ENCODE assay signal across 28 cellular contexts in the genomic region with DNA sequence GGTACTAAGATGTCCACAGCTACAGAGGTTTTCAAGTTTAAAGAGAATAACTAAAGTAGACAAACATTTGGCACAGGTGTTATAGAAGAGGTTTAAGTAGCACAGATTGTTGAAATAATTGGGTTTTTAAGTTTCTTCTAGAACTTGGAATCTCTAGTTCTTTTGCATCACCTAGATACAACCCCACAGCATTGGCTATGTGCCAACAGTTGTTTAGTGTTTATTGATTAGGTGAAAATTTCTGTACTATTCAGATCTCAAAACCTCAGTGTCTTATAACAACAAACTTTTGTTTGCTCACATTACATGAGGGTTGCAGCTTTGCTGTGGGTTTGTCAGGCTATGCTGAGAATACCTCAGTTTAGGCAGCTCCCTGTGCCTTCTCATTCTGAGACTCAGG.
"Had no signal": no experiment of that assay in that cellular context is flagged by ENCODE, and none has a peak within 500 bp of the region (broad histone marks: within the 10 kb centered on the region; RNA-seq: fewer than 3 reads in every experiment).

No MANE protein-coding gene starts in this region.

- H3K36me3 ChIP-seq: colonic mucosa, esophagus squamous epithelium, gastrocnemius medialis, heart right ventricle, left lung, lower lobe of right lung had no signal

- H3K36me3 Mint-ChIP-seq: mesothelial cell of epicardium, naive B cell had no signal

- ATAC-seq: effector memory CD8-positive, alpha-beta T cell; esophagus mucosa; gastrocnemius medialis; heart right ventricle; left cardiac atrium; left lung; left ventricle myocardium superior; lower lobe of right lung; mucosa of descending colon had no signal

- H3K27me3 ChIP-seq: colonic mucosa, esophagus squamous epithelium, gastrocnemius medialis, heart right ventricle, left lung had no signal

- H3K27ac ChIP-seq: colonic mucosa, epithelial cell of prostate, esophagus squamous epithelium, gastrocnemius medialis, heart right ventricle, left lung, lower lobe of right lung had no signal

- FAIRE-seq: endometrium, islet of Langerhans, keratinocyte had no signal

- H3K27me3 Mint-ChIP-seq: dendritic cell treated with granulocyte-macrophage colony-stimulating factor and Interleukin-4, amounts not matched to agents 40 ng/mL and 50 ng/mL, for 4 days; effector memory CD8-positive, alpha-beta T cell; naive B cell had no signal

- H3K4me1 Mint-ChIP-seq: endodermal cell, mesothelial cell of epicardium, naive B cell had no signal

- DNase-seq: colonic mucosa; cortex of kidney; effector CD8-positive, alpha-beta T cell; effector memory CD8-positive, alpha-beta T cell; endodermal cell; erythroblast; esophagus squamous epithelium; foreskin fibroblast; foreskin melanocyte; gastrocnemius medialis; glutamatergic neuron; head of caudate nucleus; heart right ventricle; hippocampal formation; left cardiac atrium; left lung; left ventricle myocardium superior; lower lobe of right lung; mesenchymal stem cell; mucosa of descending colon; naive B cell had no signal

- H3K4me3 ChIP-seq: colonic mucosa, esophagus squamous epithelium, gastrocnemius medialis, heart right ventricle, left lung, lower lobe of right lung, mucosa of descending colon had no signal

- H3K27ac Mint-ChIP-seq: dendritic cell treated with granulocyte-macrophage colony-stimulating factor and Interleukin-4, amounts not matched to agents 40 ng/mL and 50 ng/mL, for 4 days; effector memory CD8-positive, alpha-beta T cell; endodermal cell; mesothelial cell of epicardium had no signal

- H3K9me3 ChIP-seq: colonic mucosa, esophagus squamous epithelium, gastrocnemius medialis, left lung, lower lobe of right lung, mucosa of descending colon had no signal

- H3K4me1 ChIP-seq: colonic mucosa, esophagus squamous epithelium, gastrocnemius medialis, heart right ventricle, left lung, lower lobe of right lung had no signal

- H3K4me3 Mint-ChIP-seq: dendritic cell treated with granulocyte-macrophage colony-stimulating factor and Interleukin-4, amounts not matched to agents 40 ng/mL and 50 ng/mL, for 4 days; effector memory CD8-positive, alpha-beta T cell; endodermal cell; mesothelial cell of epicardium; naive B cell had no signal
